Comparison of ENCODE assay signal across 9 cellular contexts in the genomic region with DNA sequence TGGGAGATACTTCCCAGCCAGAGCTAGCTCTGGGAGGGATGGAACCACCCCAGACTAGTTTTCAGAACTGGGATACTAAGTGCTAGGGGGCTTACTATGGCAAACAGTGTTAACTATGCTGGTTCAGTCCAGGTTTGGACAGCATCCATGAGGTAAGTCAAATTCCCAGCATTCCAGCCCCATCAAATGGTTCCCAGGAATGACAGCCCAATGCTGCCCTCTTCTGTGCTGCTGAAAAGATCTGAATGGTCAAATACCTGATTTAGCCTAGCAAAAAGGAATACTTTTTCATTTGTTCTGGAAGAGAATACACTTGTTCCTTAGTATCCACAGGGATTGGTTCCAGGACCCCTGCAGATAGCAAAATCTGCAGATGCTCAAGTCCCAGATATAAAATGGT.
DNase-seq lines count a peak whose midpoint lies in the region; ATAC-seq, FAIRE-seq and TF ChIP-seq lines count a peak whose summit lies in the region.
"Had no signal": no experiment of that assay in that cellular context is flagged by ENCODE, and none has a peak within 500 bp of the region (broad histone marks: within the 10 kb centered on the region; RNA-seq: fewer than 3 reads in every experiment).

No MANE protein-coding gene starts in this region.

- no peak for TF ChIP-seq EP300 in K562 (IDR thresholded peaks at IDR 0.05; ENCODE audit: low read length)

- FAIRE-seq in K562 (lab: Jason Lieb, UNC), result no peak

- H3K4me3 Mint-ChIP-seq in HFFc6, result no peak overlapping the region
- H3K4me3 Mint-ChIP-seq: activated T-cell treated with anti-CD3 and anti-CD28 coated beads, Interleukin-2, amount 50 U/mL, for 24 hours had no signal

- H3K27ac Mint-ChIP-seq in HFFc6, result no peak overlapping the region
- H3K27ac Mint-ChIP-seq: activated T-cell treated with anti-CD3 and anti-CD28 coated beads, Interleukin-2, amount 50 U/mL, for 24 hours had no signal

- intact Hi-C loops in K562 (cut with micrococcal nuclease), result no loop called here

- peak in 1 of 2 experiments; percentile 54; a peak in 3 of 4 replicates for TF ChIP-seq RAD21 in K562 (CRISPR knock-in tag; conservative IDR thresholded peaks at IDR 0.05 in 1 of 2, IDR thresholded peaks at IDR 0.05 in 1 of 2)

- no peak overlapping the region for H3K4me2 ChIP-seq in K562 (ENCODE audit: insufficient read depth, low read length)

- POLR2A ChIA-PET in K562 (lab: Yijun Ruan, JAX), result no interaction called here

- H3K27ac ChIP-seq in K562 (ENCODE audit: extremely low read depth, low read depth, low read length), result no peak overlapping the region

- no peak for TF ChIP-seq POLR2A in K562 (conservative IDR thresholded peaks at IDR 0.05)

- no peaks in the 10 kb centered on the region for H3K9me3 Mint-ChIP-seq in HFFc6
- H3K9me3 Mint-ChIP-seq: activated T-cell treated with anti-CD3 and anti-CD28 coated beads, Interleukin-2, amount 50 U/mL, for 24 hours had no signal

- H3K9me3 ChIP-seq in K562 (replicated peaks; ENCODE audit: control insufficient read depth, insufficient read depth, low read depth, low read length), result no peaks in the 10 kb centered on the region

- TF ChIP-seq CTCF in AG09319 (IDR thresholded peaks at IDR 0.05; ENCODE audit: low read depth, low read length) (peak; percentile 11), HFFc6 (IDR thresholded peaks at IDR 0.05) (peak; percentile 47), K562 (IDR thresholded peaks at IDR 0.05 in 2 of 3, conservative IDR thresholded peaks at IDR 0.05 in 1 of 3; ENCODE audit: insufficient read depth in 2 of 3, low read depth in 1 of 3, low read length in 3 of 3) (peak; percentile 20 to 47 (median 36); a peak in 3 of 6 replicates)

- no peak overlapping the region for H3K4me3 ChIP-seq in K562

- H3K36me3 Mint-ChIP-seq in HFFc6 (ENCODE audit: low read depth), result no peaks in the 10 kb centered on the region

- H3K9me1 ChIP-seq in K562 (ENCODE audit: control insufficient read depth, insufficient read depth, low read length), result no peaks in the 10 kb centered on the region

- in situ Hi-C loops in K562 (cut with MboI), result no loop called here

- no TSS peak for BruUV-seq in K562 (replicated peaks; lab: Mats Ljungman, UMichigan)

- H4K20me1 ChIP-seq in K562 (replicated peaks; ENCODE audit: control insufficient read depth, insufficient read depth, low read length), result no peaks in the 10 kb centered on the region

- no peak overlapping the region for H2AFZ ChIP-seq in K562 (ENCODE audit: low read depth, low read length)

- no peaks in the 10 kb centered on the region for H3K79me2 ChIP-seq in K562 (ENCODE audit: control insufficient read depth, insufficient read depth, low read length)

- peaks cover 10% of the 10 kb centered on the region; the same call in 1 of the 2 replicates for H3K4me1 Mint-ChIP-seq in HFFc6 (ENCODE audit: low read depth)

- no peaks in the 10 kb centered on the region for H3K4me1 ChIP-seq in K562 (replicated peaks in 1 of 2; ENCODE audit: control insufficient read depth in 2 of 2, insufficient read depth in 2 of 2, low read length in 2 of 2)

- DNase-seq in AG09319 (ENCODE audit: extremely low read depth, low read depth) (no peak), HFFc6 (peak; percentile 4), K562 (ENCODE audit: extremely low read depth in 1 of 4, low spot score in 3 of 4) (no peak), left lobe of liver (ENCODE audit: low spot score) (no peak), NCI-H774 (lab: John Stamatoyannopoulos, UW) (no peak), NCI-H1694 treated with DMSO at 0.1 percent for 48 hours (lab: John Stamatoyannopoulos, UW) (no peak)
- DNase-seq: activated T-cell treated with anti-CD3 and anti-CD28 coated beads, Interleukin-2, amount 50 U/mL, for 24 hours had no signal

- CTCF ChIA-PET in K562 (lab: Yijun Ruan, JAX; ENCODE audit: low intra/inter-chr PET ratio), result interaction anchor here (1.8 kb wide), 1 partner anchor 422 kb away, joined by 8 read pairs; no protein-coding TSS in a partner anchor

- peaks cover 2% of the 10 kb centered on the region for H3K27me3 Mint-ChIP-seq in HFFc6 (ENCODE audit: insufficient read depth)
- H3K27me3 Mint-ChIP-seq: activated T-cell treated with anti-CD3 and anti-CD28 coated beads, Interleukin-2, amount 50 U/mL, for 24 hours had no signal

- no peaks in the 10 kb centered on the region for H3K36me3 ChIP-seq in K562 (ENCODE audit: control insufficient read depth, insufficient read depth, low read length)

- no peaks in the 10 kb centered on the region for H3K27me3 ChIP-seq in K562 (ENCODE audit: control insufficient read depth in 2 of 2, insufficient read depth in 2 of 2, low read length in 2 of 2)

- ATAC-seq in K562 (no peak), left lobe of liver (peak; percentile 67), HG03521 (IDR thresholded peaks at IDR 0.05; ENCODE audit: unreplicated experiment) (no peak), GM21786 (IDR thresholded peaks at IDR 0.05; ENCODE audit: unreplicated experiment) (no peak)

- H3K9ac ChIP-seq in K562 (ENCODE audit: insufficient read depth in 1 of 2, low read depth in 2 of 2, low read length in 2 of 2), result no peak overlapping the region

TF ChIP-seq in K562, 482 proteins besides CTCF, POLR2A, EP300 and RAD21:
- no peak for TF ChIP-seq SREBF2 (CRISPR knock-in tag; IDR thresholded peaks at IDR 0.05)
- TF ChIP-seq SMC3 (conservative IDR thresholded peaks at IDR 0.05; ENCODE audit: insufficient read depth, low read depth, low read length), result 0 out of 2 replicates have a peak, but pooled peaks have one; percentile 11
- TF ChIP-seq ZNF780A (CRISPR knock-in tag; IDR thresholded peaks at IDR 0.05), result no peak
